Comparison of ENCODE assay signal across 16 cellular contexts in the genomic region with DNA sequence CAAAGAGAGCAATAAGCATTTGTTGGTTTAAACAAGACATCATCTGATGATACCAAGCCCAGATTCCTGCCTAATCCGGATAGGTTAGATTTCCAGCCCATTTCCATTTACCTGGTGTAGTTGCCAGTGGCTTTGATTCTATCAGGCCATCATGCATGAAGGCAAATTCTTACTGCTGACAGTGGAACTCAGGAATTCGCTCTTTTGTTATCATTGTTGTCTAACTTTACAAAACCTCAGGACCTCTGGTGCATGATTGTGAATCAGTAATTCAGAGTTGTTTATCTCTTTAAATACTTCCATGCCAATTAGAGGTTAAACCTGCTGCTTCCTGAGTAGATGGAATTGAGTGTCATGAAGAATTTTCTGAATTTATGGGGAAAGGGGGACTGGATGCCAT.
DNase-seq lines count a peak whose midpoint lies in the region; ATAC-seq, FAIRE-seq and TF ChIP-seq lines count a peak whose summit lies in the region.
"Had no signal": no experiment of that assay in that cellular context is flagged by ENCODE, and none has a peak within 500 bp of the region (broad histone marks: within the 10 kb centered on the region; RNA-seq: fewer than 3 reads in every experiment).

No MANE protein-coding gene starts in this region.

- H3K4me2 ChIP-seq in astrocyte (ENCODE audit: low read length) = peak overlapping the region; percentile 16

- peak overlapping the region; percentile 40 for H3K27ac Mint-ChIP-seq in activated T-cell treated with anti-CD3 and anti-CD28 coated beads, Interleukin-2, amount 50 U/mL, for 72 hours
- H3K27ac Mint-ChIP-seq in astrocyte (ENCODE audit: unreplicated experiment) = peak overlapping the region; percentile 84
- H3K27ac Mint-ChIP-seq: activated CD4-positive, alpha-beta T cell treated with anti-CD3 and anti-CD28 coated beads, Interleukin-2, amount 10 ng/mL, durations not matched to agents 24 days and 14 days; activated T-helper 17 cell treated with anti-CD3 and anti-CD28 coated beads, Interleukin-2, amount 50 U/mL, for 72 hours had no signal

- peaks cover 18% of the 10 kb centered on the region for H3K4me1 Mint-ChIP-seq in activated T-cell treated with anti-CD3 and anti-CD28 coated beads, Interleukin-2, amount 50 U/mL, for 72 hours (ENCODE audit: low read depth)
- peaks cover 16% of the 10 kb centered on the region for H3K4me1 Mint-ChIP-seq in activated T-cell treated with anti-CD3 and anti-CD28 coated beads, Interleukin-2, amount 50 U/mL, for 4 hours (ENCODE audit: low read depth)
- peaks cover 68% of the 10 kb centered on the region for H3K4me1 Mint-ChIP-seq in astrocyte (ENCODE audit: low read depth, unreplicated experiment)

- H3K36me3 ChIP-seq in astrocyte (ENCODE audit: insufficient read depth, low read length) = peaks cover 4% of the 10 kb centered on the region
- H3K36me3 ChIP-seq: neutrophil had no signal

- H3K27ac ChIP-seq in astrocyte (ENCODE audit: low read depth, low read length) = peak overlapping the region; percentile 64
- H3K27ac ChIP-seq: neutrophil had no signal

- H4K20me1 ChIP-seq in astrocyte (ENCODE audit: insufficient read depth, low read length) = peaks cover 92% of the 10 kb centered on the region

- ATAC-seq in activated T-cell treated with anti-CD3 and anti-CD28 coated beads, Interleukin-2, amount 50 U/mL, for 72 hours (replicated peaks in 1 of 2) = no peak
- ATAC-seq in activated T-cell treated with anti-CD3 and anti-CD28 coated beads, Interleukin-2, amount 50 U/mL, for 4 hours = no peak
- ATAC-seq in GM21423 (IDR thresholded peaks at IDR 0.05; ENCODE audit: unreplicated experiment) = no peak
- no peak for ATAC-seq in HG02981 (IDR thresholded peaks at IDR 0.05; ENCODE audit: unreplicated experiment)
- ATAC-seq: activated T-helper 17 cell treated with anti-CD3 and anti-CD28 coated beads, Interleukin-2, amount 50 U/mL, for 72 hours had no signal

- FAIRE-seq in astrocyte (lab: Jason Lieb, UNC) = no peak

- H3K79me2 ChIP-seq in astrocyte (ENCODE audit: insufficient read depth, low read length) = peaks cover 92% of the 10 kb centered on the region

- no peak overlapping the region for H2AFZ ChIP-seq in astrocyte (ENCODE audit: low read depth, low read length)

- H3K9ac ChIP-seq in astrocyte (ENCODE audit: low read length) = no peak overlapping the region

- H3K36me3 Mint-ChIP-seq in activated T-cell treated with anti-CD3 and anti-CD28 coated beads, Interleukin-2, amount 50 U/mL, for 72 hours (ENCODE audit: insufficient read depth in 2 of 2) = peaks cover 3 to 7% of the 10 kb centered on the region in 2 donors
- peaks cover 4% of the 10 kb centered on the region for H3K36me3 Mint-ChIP-seq in activated T-cell treated with anti-CD3 and anti-CD28 coated beads, Interleukin-2, amount 50 U/mL, for 4 hours (ENCODE audit: insufficient read depth)
- H3K36me3 Mint-ChIP-seq in astrocyte (ENCODE audit: low read depth, unreplicated experiment) = peaks cover 4% of the 10 kb centered on the region

- no peaks in the 10 kb centered on the region for H3K9me3 Mint-ChIP-seq in activated T-cell treated with anti-CD3 and anti-CD28 coated beads, Interleukin-2, amount 50 U/mL, for 72 hours
- no peaks in the 10 kb centered on the region for H3K9me3 Mint-ChIP-seq in activated T-cell treated with anti-CD3 and anti-CD28 coated beads, Interleukin-2, amount 50 U/mL, for 4 hours
- no peaks in the 10 kb centered on the region for H3K9me3 Mint-ChIP-seq in astrocyte (ENCODE audit: unreplicated experiment)
- H3K9me3 Mint-ChIP-seq: activated CD4-positive, alpha-beta T cell treated with anti-CD3 and anti-CD28 coated beads, Interleukin-2, amount 10 ng/mL, durations not matched to agents 24 days and 14 days; activated T-helper 17 cell treated with anti-CD3 and anti-CD28 coated beads, Interleukin-2, amount 50 U/mL, for 72 hours had no signal

- H3K4me3 ChIP-seq in astrocyte (ENCODE audit: insufficient read depth, low read depth, low read length) = no peak overlapping the region
- H3K4me3 ChIP-seq: ascending aorta, left ventricle myocardium inferior had no signal

- H3K27me3 Mint-ChIP-seq in activated T-cell treated with anti-CD3 and anti-CD28 coated beads, Interleukin-2, amount 50 U/mL, for 72 hours (ENCODE audit: low read depth) = no peaks in the 10 kb centered on the region
- H3K27me3 Mint-ChIP-seq in activated T-cell treated with anti-CD3 and anti-CD28 coated beads, Interleukin-2, amount 50 U/mL, for 4 hours (ENCODE audit: low read depth) = no peaks in the 10 kb centered on the region
- no peaks in the 10 kb centered on the region for H3K27me3 Mint-ChIP-seq in astrocyte (ENCODE audit: low read depth, unreplicated experiment)
- H3K27me3 Mint-ChIP-seq: activated CD4-positive, alpha-beta T cell treated with anti-CD3 and anti-CD28 coated beads, Interleukin-2, amount 10 ng/mL, durations not matched to agents 24 days and 14 days; activated T-helper 17 cell treated with anti-CD3 and anti-CD28 coated beads, Interleukin-2, amount 50 U/mL, for 72 hours had no signal

- peaks cover 58% of the 10 kb centered on the region for H3K4me1 ChIP-seq in astrocyte (ENCODE audit: insufficient read depth, low read length)

- TF ChIP-seq CTCF in astrocyte (IDR thresholded peaks at IDR 0.05; ENCODE audit: insufficient read depth, low read depth, low read length) = no peak

- no peaks in the 10 kb centered on the region for H3K9me3 ChIP-seq in astrocyte (ENCODE audit: insufficient read depth, low read depth, low read length)
- H3K9me3 ChIP-seq: ascending aorta, left ventricle myocardium inferior, neutrophil had no signal

- no peak for DNase-seq in activated T-cell treated with anti-CD3 and anti-CD28 coated beads, Interleukin-2, amount 50 U/mL, for 72 hours
- no peak for DNase-seq in activated T-cell treated with anti-CD3 and anti-CD28 coated beads, Interleukin-2, amount 50 U/mL, for 4 hours
- peak; percentile 72 for DNase-seq in astrocyte (ENCODE audit: low read depth)
- DNase-seq in lung microvascular endothelial cell (ENCODE audit: low read depth in 2 of 2) = peak; percentile 30 to 39
- no peak for DNase-seq in hippocampal formation (lab: John Stamatoyannopoulos, UW)
- DNase-seq in NCI-H2171 treated with DMSO at 0.1 percent for 48 hours (lab: John Stamatoyannopoulos, UW) = no peak
- DNase-seq: 8988T; activated CD4-positive, alpha-beta T cell treated with anti-CD3 and anti-CD28 coated beads, Interleukin-2, amount 10 ng/mL, durations not matched to agents 24 days and 14 days; effector CD8-positive, alpha-beta T cell; left ventricle myocardium inferior; NCI-H2081 had no signal

- no peaks in the 10 kb centered on the region for H3K27me3 ChIP-seq in astrocyte (ENCODE audit: insufficient read depth, low read length)
- H3K27me3 ChIP-seq: ascending aorta, neutrophil had no signal

- H3K4me3 Mint-ChIP-seq in activated T-cell treated with anti-CD3 and anti-CD28 coated beads, Interleukin-2, amount 50 U/mL, for 72 hours = no peak overlapping the region
- H3K4me3 Mint-ChIP-seq in activated T-cell treated with anti-CD3 and anti-CD28 coated beads, Interleukin-2, amount 50 U/mL, for 4 hours = no peak overlapping the region
- no peak overlapping the region for H3K4me3 Mint-ChIP-seq in astrocyte (ENCODE audit: unreplicated experiment)
- H3K4me3 Mint-ChIP-seq: activated CD4-positive, alpha-beta T cell treated with anti-CD3 and anti-CD28 coated beads, Interleukin-2, amount 10 ng/mL, durations not matched to agents 24 days and 14 days; activated T-helper 17 cell treated with anti-CD3 and anti-CD28 coated beads, Interleukin-2, amount 50 U/mL, for 72 hours had no signal

Comparison
In these comparisons a context has a peak if more than half of its experiments do, and no peak if none do; other contexts are left out.
1. DNase-seq: peak in astrocyte (single experiment) and lung microvascular endothelial cell (2 of 2); none in activated T-cell treated with anti-CD3 and anti-CD28 coated beads, Interleukin-2, amount 50 U/mL, for 72 hours (0 of 2), activated T-cell treated with anti-CD3 and anti-CD28 coated beads, Interleukin-2, amount 50 U/mL, for 4 hours (single experiment), hippocampal formation (0 of 2) and NCI-H2171 treated with DMSO at 0.1 percent for 48 hours (single experiment).